In genomic region chr3:134359121-134360010, GRCh38 we compare ENCODE assay signal across 10 cellular contexts. TPM values are rescaled to one million over a fixed set of nuclear protein-coding genes. Genes with fewer than 3 reads are reported as not detected.
DNase-seq lines count a peak whose midpoint lies in the region; TF ChIP-seq lines count a peak whose summit lies in the region.
"Had no signal": no experiment of that assay in that cellular context is flagged by ENCODE, and none has a peak within 500 bp of the region (broad histone marks: within the 10 kb centered on the region; RNA-seq: fewer than 3 reads in every experiment).

No MANE protein-coding gene starts in this region.

- peak overlapping the region; percentile 89 for H3K27ac ChIP-seq in endodermal cell (ENCODE audit: low read depth, low read length)
- H3K27ac ChIP-seq in tibial artery: peak overlapping the region; percentile 84 to 98

- peaks cover 96% of the 10 kb centered on the region for H3K36me3 ChIP-seq in endodermal cell (ENCODE audit: control insufficient read depth, insufficient read depth, low read length)
- peaks cover 86 to 93% (median 87%) of the 10 kb centered on the region in 3 donors for H3K36me3 ChIP-seq in tibial artery

- TF ChIP-seq CTCF in endodermal cell (conservative IDR thresholded peaks at IDR 0.05): no peak
- no peak for TF ChIP-seq CTCF in mesothelial cell of epicardium (IDR thresholded peaks at IDR 0.05; ENCODE audit: unreplicated experiment)
- TF ChIP-seq CTCF in tibial artery (IDR thresholded peaks at IDR 0.05): no peak

- WGBS in endodermal cell (ENCODE audit: insufficient coverage in 1 of 2, insufficient read length in 1 of 2), 2 experiments: 92 to 96% methylated on average over 7 to 13 of the region's 13 CpGs

- no peak overlapping the region for H3K9ac ChIP-seq in endodermal cell (ENCODE audit: extremely low read depth, low read length, poor library complexity, severe bottlenecking)

- H3K9me3 ChIP-seq in endodermal cell (ENCODE audit: control insufficient read depth, low read length) (no peaks in the 10 kb centered on the region), tibial artery (no peaks in the 10 kb centered on the region)
- H3K9me3 ChIP-seq: SJCRH30 had no signal

- peaks cover 78% of the 10 kb centered on the region for H3K36me3 Mint-ChIP-seq in endodermal cell (ENCODE audit: low read depth)
- peaks cover 40% of the 10 kb centered on the region for H3K36me3 Mint-ChIP-seq in mesothelial cell of epicardium

- H3K4me3 Mint-ChIP-seq in endodermal cell (no peak overlapping the region), mesothelial cell of epicardium (no peak overlapping the region)

- H3K27me3 ChIP-seq in endodermal cell (ENCODE audit: control insufficient read depth, insufficient read depth, low read length, poor library complexity, severe bottlenecking) (no peaks in the 10 kb centered on the region), tibial artery (no peaks in the 10 kb centered on the region)
- H3K27me3 ChIP-seq: SJCRH30 had no signal

- H3K4me1 ChIP-seq in endodermal cell (ENCODE audit: control insufficient read depth, insufficient read depth, low read length): peaks cover 27% of the 10 kb centered on the region
- H3K4me1 ChIP-seq in tibial artery: peaks cover 16 to 98% (median 92%) of the 10 kb centered on the region in 4 donors

- no peak overlapping the region for H3K4me3 ChIP-seq in endodermal cell (ENCODE audit: low read length)
- no peak overlapping the region for H3K4me3 ChIP-seq in tibial artery
- H3K4me3 ChIP-seq: SJCRH30 had no signal

- peak; percentile 60 for DNase-seq in NCI-H2171 (lab: John Stamatoyannopoulos, UW)
- DNase-seq in endodermal cell: peak; percentile 59
- no peak for DNase-seq in mesothelial cell of epicardium (ENCODE audit: low spot score in 2 of 2, unreplicated experiment in 2 of 2)
- DNase-seq in tibial artery: no peak
- no peak for DNase-seq in NCI-H345 (lab: John Stamatoyannopoulos, UW)
- no peak for DNase-seq in stimulated activated naive CD4-positive, alpha-beta T cell (lab: John Stamatoyannopoulos, UW)
- DNase-seq in activated CD4-positive, alpha-beta T cell treated with anti-CD3 and anti-CD28 coated beads for 48 hours: no peak
- DNase-seq: amygdala, NCI-H1930 had no signal

- H3K4me1 Mint-ChIP-seq in endodermal cell: peaks cover 36% of the 10 kb centered on the region
- peaks cover 64% of the 10 kb centered on the region for H3K4me1 Mint-ChIP-seq in mesothelial cell of epicardium

- H3K27me3 Mint-ChIP-seq in endodermal cell (ENCODE audit: insufficient read depth) (no peaks in the 10 kb centered on the region), mesothelial cell of epicardium (ENCODE audit: low read depth) (no peaks in the 10 kb centered on the region)

- H3K27ac Mint-ChIP-seq in endodermal cell (peak overlapping the region; percentile 90), mesothelial cell of epicardium (peak overlapping the region; percentile 99)

- no peaks in the 10 kb centered on the region for H3K9me3 Mint-ChIP-seq in endodermal cell
- H3K9me3 Mint-ChIP-seq in mesothelial cell of epicardium: no peaks in the 10 kb centered on the region

- intact Hi-C loops in tibial artery (cut with DNase I; ENCODE audit: low total_unique reads): loop anchor here (5.0 kb wide), 1 partner anchor 32 kb away; no protein-coding TSS in a partner anchor

RNA-seq across cellular contexts. Expression of gene AMOTL2, which starts 14.9 kb away (rescaled TPM):
- total RNA-seq in endodermal cell (100 to 1,000 TPM; 109 to 153 TPM), mesothelial cell of epicardium (281 to 297 TPM (median 296 TPM) in 3 replicates)
- polyA plus RNA-seq in endodermal cell (2013, experiment 1 of 2): 59.2 TPM
- polyA plus RNA-seq in endodermal cell (2013, experiment 2 of 2): 56.9 TPM

Comparison
In these comparisons a context has a peak if more than half of its experiments do, and no peak if none do; other contexts are left out.
1. DNase-seq: peak in NCI-H2171 (single experiment) and endodermal cell (single experiment); none in mesothelial cell of epicardium (0 of 2), tibial artery (0 of 2), NCI-H345 (single experiment), stimulated activated naive CD4-positive, alpha-beta T cell (0 of 6) and activated CD4-positive, alpha-beta T cell treated with anti-CD3 and anti-CD28 coated beads for 48 hours (single experiment).